In genomic region chr16:11224894-11225676, GRCh38 we compare ENCODE assay signal across 10 cellular contexts. TPM values are rescaled to one million over a fixed set of nuclear protein-coding genes. Genes with fewer than 3 reads are reported as not detected.
DNase-seq lines count a peak whose midpoint lies in the region; ATAC-seq and TF ChIP-seq lines count a peak whose summit lies in the region.
"Had no signal": no experiment of that assay in that cellular context is flagged by ENCODE, and none has a peak within 500 bp of the region (broad histone marks: within the 10 kb centered on the region; RNA-seq: fewer than 3 reads in every experiment).

No MANE protein-coding gene starts in this region.

- intact Hi-C loops in left ventricle myocardium superior (cut with micrococcal nuclease), result no loop called here
- intact Hi-C loops in Calu3 (cut with micrococcal nuclease; ENCODE audit: unreplicated experiment), result no loop called here

- no peaks in the 10 kb centered on the region for H3K9me3 Mint-ChIP-seq in Calu3 (ENCODE audit: low read depth, unreplicated experiment)

- no peak overlapping the region for H3K27ac Mint-ChIP-seq in Calu3 (ENCODE audit: unreplicated experiment)

- peaks cover 4% of the 10 kb centered on the region for H3K4me1 Mint-ChIP-seq in Calu3 (ENCODE audit: low read depth, unreplicated experiment)

- BruUV-seq in Calu3 (replicated peaks; lab: Mats Ljungman, UMichigan), result no TSS peak

- no peak for TF ChIP-seq CTCF in Calu3 (IDR thresholded peaks at IDR 0.05; ENCODE audit: unreplicated experiment)

- H3K27me3 Mint-ChIP-seq in Calu3 (ENCODE audit: unreplicated experiment), result no peaks in the 10 kb centered on the region

- ATAC-seq in HG03521 (IDR thresholded peaks at IDR 0.05; ENCODE audit: unreplicated experiment), result peak; percentile 79
- ATAC-seq in left ventricle myocardium superior, result peak; percentile 42

- peak; percentile 67 for DNase-seq in activated gamma-delta T cell treated with Interleukin-2 at 50 U/mL for 16 hours
- DNase-seq in activated gamma-delta T cell (lab: John Stamatoyannopoulos, UW), result no peak
- DNase-seq in activated CD8-positive, alpha-beta memory T cell treated with anti-CD3 and anti-CD28 coated beads for 24 hours, result peak; percentile 94
- DNase-seq in left ventricle myocardium superior, result peak; percentile 58
- peak; percentile 91 for DNase-seq in stimulated activated CD8-positive, alpha-beta memory T cell treated with anti-CD3 and anti-CD28 coated beads, Interleukin-4, amount 100 ng/mL, for 48 hours
- DNase-seq in amniotic stem cell (lab: John Stamatoyannopoulos, UW), result no peak
- no peak for DNase-seq in Calu3

- no peaks in the 10 kb centered on the region for H3K36me3 Mint-ChIP-seq in Calu3 (ENCODE audit: insufficient read depth, unreplicated experiment)

- H3K4me3 Mint-ChIP-seq in Calu3 (ENCODE audit: low read depth, unreplicated experiment), result no peak overlapping the region

- CTCF ChIA-PET in Calu3 (lab: Charles Lee), result no interaction called here

RNA-seq across cellular contexts. Expression of gene SOCS1, which starts 30.9 kb away (rescaled TPM):
- total RNA-seq in left ventricle myocardium superior (3.8 TPM), Calu3 (2022) (4.8 and 5.8 TPM in 2 replicates)

RNA-seq across cellular contexts. Expression of gene TNP2, which starts 44.0 kb away (rescaled TPM):
- total RNA-seq in left ventricle myocardium superior (not detected), Calu3 (2022) (not detected in 2 replicates)
- total RNA-seq: bronchial epithelial cell, thyroid gland had no signal

RNA-seq across cellular contexts. Expression of gene PRM3, which starts 48.3 kb away (rescaled TPM):
- total RNA-seq in left ventricle myocardium superior (not detected), Calu3 (2022) (not detected in 2 replicates)
- total RNA-seq: bronchial epithelial cell, thyroid gland had no signal

RNA-seq across cellular contexts. Expression of gene PRM2, which starts 51.2 kb away (rescaled TPM):
- total RNA-seq in left ventricle myocardium superior (not detected), Calu3 (2022) (not detected in 2 replicates)
- total RNA-seq: bronchial epithelial cell had no signal

RNA-seq across cellular contexts. Expression of gene PRM1, which starts 56.0 kb away (rescaled TPM):
- total RNA-seq in left ventricle myocardium superior (not detected), Calu3 (2022) (not detected in 2 replicates)
- total RNA-seq: bronchial epithelial cell had no signal

Comparison
In these comparisons a context has a peak if more than half of its experiments do, and no peak if none do; other contexts are left out.
1. DNase-seq: peak in activated gamma-delta T cell treated with Interleukin-2 at 50 U/mL for 16 hours (single experiment), activated CD8-positive, alpha-beta memory T cell treated with anti-CD3 and anti-CD28 coated beads for 24 hours (single experiment), left ventricle myocardium superior (single experiment) and stimulated activated CD8-positive, alpha-beta memory T cell treated with anti-CD3 and anti-CD28 coated beads, Interleukin-4, amount 100 ng/mL, for 48 hours (single experiment); none in activated gamma-delta T cell (single experiment), amniotic stem cell (single experiment) and Calu3 (single experiment).